In the genomic region with DNA sequence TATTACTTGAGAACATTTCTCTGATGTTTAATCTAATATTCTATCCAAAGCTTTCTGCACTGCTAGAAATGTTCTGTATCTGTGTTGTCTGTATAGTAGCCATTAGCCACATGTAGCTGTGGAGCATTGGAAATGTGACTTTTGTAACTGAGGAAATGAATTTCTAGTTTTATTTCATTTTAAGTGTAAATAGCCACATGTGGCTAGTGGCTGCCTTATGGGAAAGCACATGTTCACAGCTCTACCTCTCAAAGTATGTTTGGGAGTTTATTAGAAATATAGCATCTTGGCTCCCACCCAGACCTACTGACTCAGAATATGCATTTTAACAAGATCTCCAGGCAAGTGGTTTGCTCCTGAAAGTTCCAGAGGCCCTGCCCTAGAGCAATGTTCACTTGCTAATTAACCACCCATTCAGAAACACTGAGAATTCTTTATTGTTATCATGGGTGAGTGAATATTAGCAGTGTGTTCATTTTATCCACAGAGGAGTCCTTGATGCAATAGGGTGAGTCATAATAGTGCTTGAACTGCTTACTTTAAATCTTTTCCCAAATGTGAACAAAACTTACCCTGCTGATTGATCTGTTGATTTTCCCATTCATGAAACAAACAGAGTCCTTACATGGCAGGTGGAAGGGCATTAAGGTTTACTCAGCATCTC, we compare ENCODE assay signal across 11 cellular contexts.
DNase-seq lines count a peak whose midpoint lies in the region; ATAC-seq and TF ChIP-seq lines count a peak whose summit lies in the region.
"Had no signal": no experiment of that assay in that cellular context is flagged by ENCODE, and none has a peak within 500 bp of the region (broad histone marks: within the 10 kb centered on the region; RNA-seq: fewer than 3 reads in every experiment).

No MANE protein-coding gene starts in this region.

- no peaks in the 10 kb centered on the region for H3K27me3 Mint-ChIP-seq in stimulated activated naive B cell treated with anti-CD40 and anti-IgM and Interleukin-4, amounts not matched to agents 10 μg/mL and 1 μg/mL and 100 μg/mL, for 72 hours
- H3K27me3 Mint-ChIP-seq: progenitor cell of endocrine pancreas had no signal

- no peak for ATAC-seq in stimulated activated naive B cell treated with anti-CD40 and anti-IgM and Interleukin-4, amounts not matched to agents 10 μg/mL and 1 μg/mL and 100 μg/mL, for 72 hours (replicated peaks)

- no peak overlapping the region for H3K27ac ChIP-seq in tibial artery
- H3K27ac ChIP-seq: cardiac muscle cell had no signal

- no peaks in the 10 kb centered on the region for H3K4me1 ChIP-seq in tibial artery
- H3K4me1 ChIP-seq: Caco-2 had no signal

- no peaks in the 10 kb centered on the region for H3K36me3 Mint-ChIP-seq in stimulated activated naive B cell treated with anti-CD40 and anti-IgM and Interleukin-4, amounts not matched to agents 10 μg/mL and 1 μg/mL and 100 μg/mL, for 72 hours

- no peak for TF ChIP-seq CTCF in fibroblast of the aortic adventitia (IDR thresholded peaks at IDR 0.05; ENCODE audit: insufficient read depth, low read length)
- TF ChIP-seq CTCF in tibial artery (IDR thresholded peaks at IDR 0.05), result no peak

- DNase-seq in AG08396 (ENCODE audit: low spot score) (peak; percentile 28), H4 (ENCODE audit: low spot score) (peak; percentile 56), RPMI7951 (ENCODE audit: low read depth) (peak; percentile 86), fibroblast of the aortic adventitia (ENCODE audit: low read depth) (peak; percentile 76), cerebellar cortex (ENCODE audit: low spot score) (no peak), posterior vena cava (ENCODE audit: low spot score) (no peak), tibial artery (no peak)
- DNase-seq in stimulated activated naive B cell treated with anti-CD40 and anti-IgM and Interleukin-4, amounts not matched to agents 10 μg/mL and 1 μg/mL and 100 μg/mL, for 72 hours, result no peak
- DNase-seq: Caco-2 had no signal

- no peak overlapping the region for H3K4me3 Mint-ChIP-seq in stimulated activated naive B cell treated with anti-CD40 and anti-IgM and Interleukin-4, amounts not matched to agents 10 μg/mL and 1 μg/mL and 100 μg/mL, for 72 hours

- no peak overlapping the region for H3K4me3 ChIP-seq in fibroblast of the aortic adventitia (ENCODE audit: low read depth, low read length)
- no peak overlapping the region for H3K4me3 ChIP-seq in tibial artery
- H3K4me3 ChIP-seq: cardiac muscle cell had no signal

- H3K27me3 ChIP-seq in tibial artery, result no peaks in the 10 kb centered on the region
- H3K27me3 ChIP-seq: cardiac muscle cell had no signal

- peaks cover 0 to 9% of the 10 kb centered on the region in 2 donors for H3K4me1 Mint-ChIP-seq in stimulated activated naive B cell treated with anti-CD40 and anti-IgM and Interleukin-4, amounts not matched to agents 10 μg/mL and 1 μg/mL and 100 μg/mL, for 72 hours

- H3K27ac Mint-ChIP-seq in stimulated activated naive B cell treated with anti-CD40 and anti-IgM and Interleukin-4, amounts not matched to agents 10 μg/mL and 1 μg/mL and 100 μg/mL, for 72 hours, result no peak overlapping the region
- H3K27ac Mint-ChIP-seq: progenitor cell of endocrine pancreas had no signal

- H3K9me3 Mint-ChIP-seq in stimulated activated naive B cell treated with anti-CD40 and anti-IgM and Interleukin-4, amounts not matched to agents 10 μg/mL and 1 μg/mL and 100 μg/mL, for 72 hours, result no peaks in the 10 kb centered on the region

- no peaks in the 10 kb centered on the region for H3K36me3 ChIP-seq in tibial artery
- H3K36me3 ChIP-seq: cardiac muscle cell had no signal

- H3K9me3 ChIP-seq in tibial artery, result no peaks in the 10 kb centered on the region
- H3K9me3 ChIP-seq: Caco-2 had no signal

- intact Hi-C loops in posterior vena cava (cut with DNase I) (no loop called here), tibial artery (cut with DNase I; ENCODE audit: low total_unique reads) (no loop called here)

Comparison
In these comparisons a context has a peak if more than half of its experiments do, and no peak if none do; other contexts are left out.
1. DNase-seq: peak in AG08396 (single experiment), H4 (single experiment), RPMI7951 (single experiment) and fibroblast of the aortic adventitia (single experiment); none in cerebellar cortex (single experiment), posterior vena cava (single experiment), stimulated activated naive B cell treated with anti-CD40 and anti-IgM and Interleukin-4, amounts not matched to agents 10 μg/mL and 1 μg/mL and 100 μg/mL, for 72 hours (single experiment) and tibial artery (0 of 2).